ENCODE assay signal across 12 cellular contexts in genomic region chr5:171850354-171850947, GRCh38.
DNase-seq lines count a peak whose midpoint lies in the region; ATAC-seq and TF ChIP-seq lines count a peak whose summit lies in the region.
"Had no signal": no experiment of that assay in that cellular context is flagged by ENCODE, and none has a peak within 500 bp of the region (broad histone marks: within the 10 kb centered on the region; RNA-seq: fewer than 3 reads in every experiment).

No MANE protein-coding gene starts in this region.

- H3K4me2 ChIP-seq in mesendoderm (ENCODE audit: low read length) = no peak overlapping the region

- no peak overlapping the region for H3K9ac ChIP-seq in mesendoderm (ENCODE audit: low read length)

- no peak overlapping the region for H2BK15ac ChIP-seq in mesendoderm (replicated peaks; ENCODE audit: low read depth)

- H2AK5ac ChIP-seq in mesendoderm (ENCODE audit: low read length) = no peak overlapping the region

- peak overlapping the region in 1 of 5 experiments; percentile 70 for H3K27ac Mint-ChIP-seq in brain
- no peak overlapping the region for H3K27ac Mint-ChIP-seq in activated T-helper 1 cell treated with anti-CD3 and anti-CD28 coated beads, Interleukin-12 subunit alpha, Interleukin-12 subunit beta, Interleukin-2, Interleukin-4 antibody, amounts not matched to agents 30 ng/mL and 10 ng/mL and 1 ng/mL, durations not matched to agents 14 hours and 24 hours and 36 hours

- no peaks in the 10 kb centered on the region for H3K79me2 ChIP-seq in mesendoderm (ENCODE audit: control insufficient read depth, insufficient read depth, low read length)

- peaks cover 4% of the 10 kb centered on the region for H3K27me3 Mint-ChIP-seq in brain
- no peaks in the 10 kb centered on the region for H3K27me3 Mint-ChIP-seq in activated T-helper 1 cell treated with anti-CD3 and anti-CD28 coated beads, Interleukin-12 subunit alpha, Interleukin-12 subunit beta, Interleukin-2, Interleukin-4 antibody, amounts not matched to agents 30 ng/mL and 10 ng/mL and 1 ng/mL, durations not matched to agents 14 hours and 24 hours and 36 hours (ENCODE audit: insufficient read depth)

- DNase-seq in GF-D8 (lab: John Stamatoyannopoulos, UW) (peak; percentile 7), Kasumi-1 (lab: John Stamatoyannopoulos, UW) (peak; percentile 71 to 75), mesendoderm (peak; percentile 90), CD1c-positive myeloid dendritic cell (ENCODE audit: extremely low spot score) (no peak), foreskin melanocyte (no peak)
- no peak for DNase-seq in activated T-helper 1 cell treated with anti-CD3 and anti-CD28 coated beads, Interleukin-12 subunit alpha, Interleukin-12 subunit beta, Interleukin-2, Interleukin-4 antibody, amounts not matched to agents 30 ng/mL and 10 ng/mL and 1 ng/mL, durations not matched to agents 14 hours and 24 hours and 36 hours (ENCODE audit: low spot score)
- DNase-seq: activated CD8-positive, alpha-beta memory T cell treated with anti-CD3 and anti-CD28 coated beads, Interleukin-2, amount 50 U/mL, for 4 hours; esophagus squamous epithelium; NCI-H1048 had no signal

- peaks cover 12% of the 10 kb centered on the region for H3K4me1 Mint-ChIP-seq in brain
- H3K4me1 Mint-ChIP-seq in activated T-helper 1 cell treated with anti-CD3 and anti-CD28 coated beads, Interleukin-12 subunit alpha, Interleukin-12 subunit beta, Interleukin-2, Interleukin-4 antibody, amounts not matched to agents 30 ng/mL and 10 ng/mL and 1 ng/mL, durations not matched to agents 14 hours and 24 hours and 36 hours (ENCODE audit: low read depth) = no peaks in the 10 kb centered on the region

- H3K36me3 ChIP-seq in mesendoderm (ENCODE audit: control insufficient read depth, insufficient read depth, low read length) = no peaks in the 10 kb centered on the region
- H3K36me3 ChIP-seq: esophagus squamous epithelium, vagina had no signal

- no peak overlapping the region for H3K4me3 ChIP-seq in mesendoderm (ENCODE audit: low read length)
- H3K4me3 ChIP-seq: esophagus squamous epithelium, vagina had no signal

- H4K8ac ChIP-seq in mesendoderm (ENCODE audit: low read depth, low read length) = no peak overlapping the region

- H3K4ac ChIP-seq in mesendoderm (ENCODE audit: low read depth, low read length) = no peak overlapping the region

- TF ChIP-seq CTCF in brain (conservative IDR thresholded peaks at IDR 0.05) = peak; percentile 47 to 53

- no peaks in the 10 kb centered on the region for H3K9me3 Mint-ChIP-seq in brain
- no peaks in the 10 kb centered on the region for H3K9me3 Mint-ChIP-seq in activated T-helper 1 cell treated with anti-CD3 and anti-CD28 coated beads, Interleukin-12 subunit alpha, Interleukin-12 subunit beta, Interleukin-2, Interleukin-4 antibody, amounts not matched to agents 30 ng/mL and 10 ng/mL and 1 ng/mL, durations not matched to agents 14 hours and 24 hours and 36 hours

- H2BK120ac ChIP-seq in mesendoderm (ENCODE audit: low read depth, low read length) = no peak overlapping the region

- no peaks in the 10 kb centered on the region for H3K4me1 ChIP-seq in mesendoderm (ENCODE audit: control insufficient read depth, low read depth, low read length)
- H3K4me1 ChIP-seq: esophagus squamous epithelium, vagina had no signal

- H4K5ac ChIP-seq in mesendoderm (ENCODE audit: low read length) = no peak overlapping the region

- no peaks in the 10 kb centered on the region for H3K79me1 ChIP-seq in mesendoderm (ENCODE audit: low read length)

- no peak overlapping the region for H3K27ac ChIP-seq in mesendoderm (ENCODE audit: low read depth, low read length)
- H3K27ac ChIP-seq: esophagus squamous epithelium, vagina had no signal

- no peak overlapping the region for H3K18ac ChIP-seq in mesendoderm (ENCODE audit: low read length)

- H3K27me3 ChIP-seq in mesendoderm (ENCODE audit: insufficient read depth, low read length, poor library complexity) = no peaks in the 10 kb centered on the region
- H3K27me3 ChIP-seq: esophagus squamous epithelium, vagina had no signal

- no peak overlapping the region for H2BK5ac ChIP-seq in mesendoderm (ENCODE audit: low read length)

- WGBS in mesendoderm (ENCODE audit: extremely low coverage, insufficient coverage, low lambda C conversion rate) = no CpG with 5 or more reads among the region's 9 CpGs

- no peak for ATAC-seq in GM18907 (IDR thresholded peaks at IDR 0.05; ENCODE audit: unreplicated experiment)

- no peak overlapping the region for H3K23ac ChIP-seq in mesendoderm (ENCODE audit: low read length)

- intact Hi-C loops in activated T-helper 1 cell treated with anti-CD3 and anti-CD28 coated beads, Interleukin-12 subunit alpha, Interleukin-12 subunit beta, Interleukin-2, Interleukin-4 antibody, amounts not matched to agents 30 ng/mL and 10 ng/mL and 1 ng/mL, durations not matched to agents 14 hours and 24 hours and 36 hours (cut with micrococcal nuclease) = no loop called here

- H3K56ac ChIP-seq in mesendoderm (ENCODE audit: low read length) = no peak overlapping the region

- H3K36me3 Mint-ChIP-seq in brain = peaks cover 5% of the 10 kb centered on the region
- no peaks in the 10 kb centered on the region for H3K36me3 Mint-ChIP-seq in activated T-helper 1 cell treated with anti-CD3 and anti-CD28 coated beads, Interleukin-12 subunit alpha, Interleukin-12 subunit beta, Interleukin-2, Interleukin-4 antibody, amounts not matched to agents 30 ng/mL and 10 ng/mL and 1 ng/mL, durations not matched to agents 14 hours and 24 hours and 36 hours (ENCODE audit: low read depth)

- no peak overlapping the region for H3K4me3 Mint-ChIP-seq in brain
- H3K4me3 Mint-ChIP-seq in activated T-helper 1 cell treated with anti-CD3 and anti-CD28 coated beads, Interleukin-12 subunit alpha, Interleukin-12 subunit beta, Interleukin-2, Interleukin-4 antibody, amounts not matched to agents 30 ng/mL and 10 ng/mL and 1 ng/mL, durations not matched to agents 14 hours and 24 hours and 36 hours = no peak overlapping the region

Comparison
In these comparisons a context has a peak if more than half of its experiments do, and no peak if none do; other contexts are left out.
1. DNase-seq: peak in GF-D8 (single experiment), Kasumi-1 (2 of 2) and mesendoderm (single experiment); none in CD1c-positive myeloid dendritic cell (single experiment), foreskin melanocyte (single experiment) and activated T-helper 1 cell treated with anti-CD3 and anti-CD28 coated beads, Interleukin-12 subunit alpha, Interleukin-12 subunit beta, Interleukin-2, Interleukin-4 antibody, amounts not matched to agents 30 ng/mL and 10 ng/mL and 1 ng/mL, durations not matched to agents 14 hours and 24 hours and 36 hours (single experiment).